22 cellular contexts compared by ENCODE assay signal in genomic region chr5:959581-960531, GRCh38. TPM values are rescaled to one million over a fixed set of nuclear protein-coding genes. Genes with fewer than 3 reads are reported as not detected.
A peak's percentile ranks its signal among the peaks of the same experiment; 100 is the strongest.
DNase-seq lines count a peak whose midpoint lies in the region; ATAC-seq and TF ChIP-seq lines count a peak whose summit lies in the region.
"Had no signal": no experiment of that assay in that cellular context is flagged by ENCODE, and none has a peak within 500 bp of the region (broad histone marks: within the 10 kb centered on the region; RNA-seq: fewer than 3 reads in every experiment).

No MANE protein-coding gene starts in this region.

- ATAC-seq in IMR-90 (ENCODE audit: low read depth), result no peak
- no peak for ATAC-seq in lower lobe of right lung
- ATAC-seq in HG03520 (IDR thresholded peaks at IDR 0.05; ENCODE audit: unreplicated experiment), result no peak
- no peak for ATAC-seq in left lung
- ATAC-seq: stimulated activated naive B cell treated with anti-CD40 and anti-IgM and Interleukin-4, amounts not matched to agents 10 μg/mL and 1 μg/mL and 100 μg/mL, for 72 hours had no signal

- no peak overlapping the region for H2AK9ac ChIP-seq in IMR-90 (replicated peaks; ENCODE audit: low read depth, low read length, poor library complexity)

- no peak overlapping the region for H3K18ac ChIP-seq in IMR-90 (ENCODE audit: low read depth, low read length)

- in situ Hi-C loops in IMR-90 (cut with MboI; ENCODE audit: low sequenced_read_pairs), result loop anchor here (25.0 kb wide), 1 partner anchor 827 kb away; the partner anchor contains the start of gene MRPL36

- peak overlapping the region; percentile 5; the same call in 1 of the 2 replicates for H3K4ac ChIP-seq in IMR-90 (ENCODE audit: low read depth, low read length)

- peaks cover 13% of the 10 kb centered on the region for H3K9me1 ChIP-seq in IMR-90 (ENCODE audit: insufficient read depth, low read length)

- POLR2A ChIA-PET in IMR-90 (lab: Charles Lee; ENCODE audit: unreplicated experiment), result interaction anchor here (0.6 kb wide), 1 partner anchor 10 kb away, joined by 3 read pairs; no protein-coding TSS in a partner anchor

- H3K79me1 ChIP-seq in IMR-90 (ENCODE audit: low read depth in 1 of 2, low read length in 2 of 2), result no peaks in the 10 kb centered on the region

- 97% methylated on average over 11 of the region's 47 CpGs; no CpG with 5 or more reads in 1 of the 2 experiments for WGBS in IMR-90 (ENCODE audit: extremely low coverage in 2 of 2, insufficient read length in 1 of 2), 2 experiments
- WGBS in suprapubic skin, result 87% methylated on average over 31 of the region's 47 CpGs
- 89 to 91% methylated on average over 33 to 43 of the region's 47 CpGs for WGBS in testis, 2 donors

- H4K20me1 ChIP-seq in IMR-90 (ENCODE audit: insufficient read depth, low read length), result peaks cover 19% of the 10 kb centered on the region; the same call in 1 of the 2 replicates

- H3K56ac ChIP-seq in IMR-90 (ENCODE audit: extremely low read depth, insufficient read depth, low read length), result no peak overlapping the region

- no peak overlapping the region for H2BK5ac ChIP-seq in IMR-90 (ENCODE audit: low read depth, low read length, poor library complexity, severe bottlenecking)

- no peak overlapping the region for H4K8ac ChIP-seq in IMR-90 (ENCODE audit: low read depth in 2 of 2, low read length in 2 of 2)

- CTCF ChIA-PET in IMR-90 (lab: Yijun Ruan, JAX), result no interaction called here

- H2AFZ ChIP-seq in IMR-90 (replicated peaks; ENCODE audit: low read length, poor library complexity), result no peak overlapping the region

- peaks cover 3% of the 10 kb centered on the region; the same call in 1 of the 2 replicates for H3K9me3 ChIP-seq in IMR-90 (ENCODE audit: control insufficient read depth, insufficient read depth, low read length)
- no peaks in the 10 kb centered on the region for H3K9me3 ChIP-seq in lower lobe of right lung
- H3K9me3 ChIP-seq in suprapubic skin, result no peaks in the 10 kb centered on the region
- no peaks in the 10 kb centered on the region for H3K9me3 ChIP-seq in left lung
- no peaks in the 10 kb centered on the region for H3K9me3 ChIP-seq in testis
- H3K9me3 ChIP-seq: body of pancreas, esophagus muscularis mucosa, ovary, Peyer's patch, uterus had no signal

- H3K27ac ChIP-seq in IMR-90 (ENCODE audit: insufficient read depth, low read length) (no peak overlapping the region), lower lobe of right lung (peak overlapping the region; percentile 36), suprapubic skin (no peak overlapping the region), left lung (no peak overlapping the region), testis (no peak overlapping the region)
- H3K27ac ChIP-seq: dorsolateral prefrontal cortex, esophagus muscularis mucosa, ovary, WERI-Rb-1 had no signal

- no peak overlapping the region for H2BK15ac ChIP-seq in IMR-90 (ENCODE audit: low read depth, low read length)

- H3K4me3 ChIP-seq in IMR-90 (ENCODE audit: insufficient read depth, low read depth, low read length), result no peak overlapping the region
- no peak overlapping the region for H3K4me3 ChIP-seq in lower lobe of right lung
- no peak overlapping the region for H3K4me3 ChIP-seq in suprapubic skin
- H3K4me3 ChIP-seq in left lung, result no peak overlapping the region
- H3K4me3 ChIP-seq in testis, result no peak overlapping the region
- H3K4me3 ChIP-seq: body of pancreas, dorsolateral prefrontal cortex, esophagus muscularis mucosa, ovary, Peyer's patch, uterus had no signal

- TF ChIP-seq POLR2A in IMR-90 (IDR thresholded peaks at IDR 0.05; ENCODE audit: low read depth, low read length), result no peak
- no peak for TF ChIP-seq POLR2A in suprapubic skin (IDR thresholded peaks at IDR 0.05)
- TF ChIP-seq POLR2A in testis (IDR thresholded peaks at IDR 0.05), result no peak

- H3K14ac ChIP-seq in IMR-90 (replicated peaks; ENCODE audit: low read depth, low read length), result no peak overlapping the region

- H2AK5ac ChIP-seq in IMR-90 (ENCODE audit: low read depth, low read length), result peak overlapping the region; percentile 78

- no peaks in the 10 kb centered on the region for H3K36me3 ChIP-seq in IMR-90 (ENCODE audit: control insufficient read depth, insufficient read depth, low read length)
- H3K36me3 ChIP-seq in lower lobe of right lung, result no peaks in the 10 kb centered on the region
- no peaks in the 10 kb centered on the region for H3K36me3 ChIP-seq in suprapubic skin
- H3K36me3 ChIP-seq in left lung, result no peaks in the 10 kb centered on the region
- no peaks in the 10 kb centered on the region for H3K36me3 ChIP-seq in testis (ENCODE audit: low read depth, missing control alignments)
- H3K36me3 ChIP-seq: esophagus muscularis mucosa, ovary, Peyer's patch, uterus, WERI-Rb-1 had no signal

- H4K91ac ChIP-seq in IMR-90 (ENCODE audit: insufficient read depth, low read depth, low read length), result no peak overlapping the region

- no peak overlapping the region for H3K9ac ChIP-seq in IMR-90 (ENCODE audit: low read depth, low read length)

- H3K27me3 ChIP-seq in IMR-90 (ENCODE audit: control insufficient read depth, insufficient read depth, low read length) (peaks cover 39% of the 10 kb centered on the region), lower lobe of right lung (ENCODE audit: low read depth) (no peaks in the 10 kb centered on the region), suprapubic skin (peaks cover 45% of the 10 kb centered on the region), left lung (peaks cover 0 to 39% of the 10 kb centered on the region in 2 donors), testis (no peaks in the 10 kb centered on the region)
- H3K27me3 ChIP-seq: body of pancreas, esophagus muscularis mucosa, ovary, Peyer's patch, uterus had no signal

- H4K5ac ChIP-seq in IMR-90 (ENCODE audit: low read depth, low read length), result no peak overlapping the region

- intact Hi-C loops in IMR-90 (cut with micrococcal nuclease) (no loop called here), lower lobe of right lung (cut with DNase I) (no loop called here), left lung (cut with DNase I) (no loop called here), testis (cut with DNase I; ENCODE audit: low total_unique reads) (no loop called here)

- dilution Hi-C loops in IMR-90 (cut with HindIII; ENCODE audit: low sequenced_read_pairs, unreplicated experiment), result no loop called here

- H2BK20ac ChIP-seq in IMR-90 (ENCODE audit: low read depth, low read length), result no peak overlapping the region

- H3K4me2 ChIP-seq in IMR-90 (ENCODE audit: low read depth, low read length), result no peak overlapping the region

- TF ChIP-seq CTCF in IMR-90 (conservative IDR thresholded peaks at IDR 0.05; ENCODE audit: low read depth, low read length), result no peak
- no peak for TF ChIP-seq CTCF in lower lobe of right lung (IDR thresholded peaks at IDR 0.05)
- no peak for TF ChIP-seq CTCF in suprapubic skin (IDR thresholded peaks at IDR 0.05)
- no peak for TF ChIP-seq CTCF in left lung (IDR thresholded peaks at IDR 0.05)
- TF ChIP-seq CTCF in testis (IDR thresholded peaks at IDR 0.05), result no peak

- no peak for TF ChIP-seq EP300 in suprapubic skin (IDR thresholded peaks at IDR 0.05)

- BruUV-seq in IMR-90 (replicated peaks; lab: Mats Ljungman, UMichigan), result no TSS peak

- no peak overlapping the region for H3K23ac ChIP-seq in IMR-90 (ENCODE audit: low read depth, low read length)

- no peak for TF ChIP-seq RAD21 in IMR-90 (IDR thresholded peaks at IDR 0.05; ENCODE audit: low read length)

- H3K4me1 ChIP-seq in IMR-90 (ENCODE audit: control insufficient read depth, insufficient read depth, low read length) (peaks cover 44% of the 10 kb centered on the region), lower lobe of right lung (peaks cover 19% of the 10 kb centered on the region), suprapubic skin (peaks cover 23% of the 10 kb centered on the region), left lung (peaks cover 23 to 32% of the 10 kb centered on the region in 2 donors), testis (peaks cover 18% of the 10 kb centered on the region)

- peak; percentile 51 for DNase-seq in activated CD8-positive, alpha-beta memory T cell treated with anti-CD3 and anti-CD28 coated beads for 24 hours
- no peak for DNase-seq in activated CD8-positive, alpha-beta memory T cell treated with anti-CD3 and anti-CD28 coated beads, Interleukin-2, amount 50 U/mL, for 4 hours
- DNase-seq in IMR-90 (no peak), lower lobe of right lung (no peak), suprapubic skin (ENCODE audit: low spot score in 2 of 2) (peak; percentile 62 to 76), left lung (no peak), testis (no peak)
- DNase-seq: activated naive CD4-positive, alpha-beta T cell; NCI-H1417 treated with DMSO at 0.1 percent for 48 hours; stimulated activated naive B cell treated with anti-CD40 and anti-IgM and Interleukin-4, amounts not matched to agents 10 μg/mL and 1 μg/mL and 100 μg/mL, for 72 hours; SW 1271; WERI-Rb-1 had no signal

- peak overlapping the region; percentile 57; the same call in 1 of the 2 replicates for H2BK120ac ChIP-seq in IMR-90 (ENCODE audit: low read depth, low read length)

TF ChIP-seq in IMR-90, 13 proteins besides CTCF, POLR2A, EP300 and RAD21 (continues in another document):
- no peak for TF ChIP-seq ELK1 (IDR thresholded peaks at IDR 0.05; ENCODE audit: borderline replicate concordance, low read depth, low read length)
- TF ChIP-seq MAZ (IDR thresholded peaks at IDR 0.05; ENCODE audit: borderline replicate concordance, low read depth, low read length), result no peak
- no peak for TF ChIP-seq MAFK (IDR thresholded peaks at IDR 0.05; ENCODE audit: low read depth, low read length)
- no peak for TF ChIP-seq RFX5 (IDR thresholded peaks at IDR 0.05; ENCODE audit: low read depth, low read length)
- TF ChIP-seq SMC3 (IDR thresholded peaks at IDR 0.05; ENCODE audit: low read depth, low read length), result no peak
- no peak for TF ChIP-seq BHLHE40 (IDR thresholded peaks at IDR 0.05; ENCODE audit: low read depth, low read length)
- TF ChIP-seq MXI1 (IDR thresholded peaks at IDR 0.05; ENCODE audit: borderline replicate concordance, low read depth, low read length), result no peak

RNA-seq across cellular contexts. Expression of gene NKD2, which starts 48.7 kb away (rescaled TPM):
- not detected in 2 replicates for total RNA-seq in IMR-90 (2012; rRNA removed)
- not detected in 2 replicates for polyA plus RNA-seq in IMR-90 (2012; rRNA removed)
- not detected in 2 replicates for polyA plus RNA-seq in IMR-90 (2012; cell fraction: cytosol; rRNA removed)
- not detected in 2 replicates for polyA plus RNA-seq in IMR-90 (2012; cell fraction: nucleus; rRNA removed; ENCODE audit: low replicate concordance)
- total RNA-seq in lower lobe of right lung, result 24.1 TPM
- total RNA-seq in suprapubic skin, result 10 to 100 TPM in 2 of 4 donors, 1 to 10 TPM in 2; 7.9 to 13.0 (median 10.6) TPM
- 10 to 100 TPM; 31.6 to 61.5 TPM for total RNA-seq in left lung
- total RNA-seq in testis, result 10 to 100 TPM; 31.6 to 42.1 TPM
- 16.5 TPM for polyA plus RNA-seq in testis (ENCODE audit: insufficient read depth, low read depth, low replicate concordance)
- total RNA-seq: LHCN-M2, mononuclear cell had no signal
- polyA plus RNA-seq: AG04450 had no signal

Comparison
In these comparisons a context has a peak if more than half of its experiments do, and no peak if none do; other contexts are left out.
1. DNase-seq: peak in activated CD8-positive, alpha-beta memory T cell treated with anti-CD3 and anti-CD28 coated beads for 24 hours (single experiment) and suprapubic skin (2 of 2); none in activated CD8-positive, alpha-beta memory T cell treated with anti-CD3 and anti-CD28 coated beads, Interleukin-2, amount 50 U/mL, for 4 hours (single experiment), IMR-90 (single experiment), lower lobe of right lung (single experiment), left lung (0 of 2) and testis (single experiment).